In genomic region chr6:74357329-74357728, GRCh38 we compare ENCODE assay signal across 21 cellular contexts.
DNase-seq lines count a peak whose midpoint lies in the region; ATAC-seq, FAIRE-seq and TF ChIP-seq lines count a peak whose summit lies in the region.
"Had no signal": no experiment of that assay in that cellular context is flagged by ENCODE, and none has a peak within 500 bp of the region (broad histone marks: within the 10 kb centered on the region; RNA-seq: fewer than 3 reads in every experiment).

No MANE protein-coding gene starts in this region.

- no peak overlapping the region for H3K9ac ChIP-seq in astrocyte (ENCODE audit: low read length)

- DNase-seq in Right ventricle myocardium inferior (ENCODE audit: missing footprints) = no peak
- no peak for DNase-seq in right cardiac atrium
- DNase-seq in astrocyte (ENCODE audit: low read depth) = peak; percentile 52
- peak; percentile 17 for DNase-seq in hepatic stellate cell (ENCODE audit: low spot score)
- DNase-seq in stimulated activated naive CD8-positive, alpha-beta T cell treated with anti-CD3 and anti-CD28 coated beads, Interleukin-15, Interleukin-2, amounts not matched to agents 100 U/mL and 50 U/mL, for 24 hours = no peak
- DNase-seq in activated CD4-positive, alpha-beta T cell treated with anti-CD3 and anti-CD28 coated beads for 4 hours = no peak
- DNase-seq in NCI-H2081 (lab: John Stamatoyannopoulos, UW) = no peak
- DNase-seq in NCI-H1417 treated with DMSO at 0.1 percent for 48 hours (lab: John Stamatoyannopoulos, UW) = no peak
- DNase-seq: 8988T; activated T-cell treated with anti-CD3 and anti-CD28 coated beads, Interleukin-2, amount 50 U/mL, for 48 hours; naive B cell; NCI-H1930; NCI-H446; pancreas; sigmoid colon; WERI-Rb-1 had no signal

- peak; percentile 13 for FAIRE-seq in astrocyte (lab: Jason Lieb, UNC)
- FAIRE-seq: bronchial epithelial cell, islet of Langerhans had no signal

- no peaks in the 10 kb centered on the region for H4K20me1 ChIP-seq in astrocyte (ENCODE audit: insufficient read depth, low read length)

- no peak for TF ChIP-seq CTCF in astrocyte (IDR thresholded peaks at IDR 0.05; ENCODE audit: insufficient read depth, low read depth, low read length)

- H3K4me2 ChIP-seq in astrocyte (ENCODE audit: low read length) = peak overlapping the region; percentile 15

- peaks cover 19% of the 10 kb centered on the region for H3K4me1 Mint-ChIP-seq in astrocyte (ENCODE audit: low read depth, unreplicated experiment)
- H3K4me1 Mint-ChIP-seq: naive B cell had no signal

- H3K27ac ChIP-seq in right cardiac atrium (ENCODE audit: low read length) (no peak overlapping the region), astrocyte (ENCODE audit: low read depth, low read length) (no peak overlapping the region)
- H3K27ac ChIP-seq: C4-2B, pancreas, sigmoid colon, WERI-Rb-1 had no signal

- no peak overlapping the region for H3K27ac Mint-ChIP-seq in astrocyte (ENCODE audit: unreplicated experiment)
- H3K27ac Mint-ChIP-seq: activated naive CD8-positive, alpha-beta T cell; naive B cell had no signal

- intact Hi-C loops in Right ventricle myocardium inferior (cut with DNase I) (no loop called here), right cardiac atrium (cut with DNase I) (no loop called here)

- H3K36me3 Mint-ChIP-seq in astrocyte (ENCODE audit: low read depth, unreplicated experiment) = no peaks in the 10 kb centered on the region
- H3K36me3 Mint-ChIP-seq: activated naive CD8-positive, alpha-beta T cell; naive B cell had no signal

- H3K27me3 ChIP-seq in right cardiac atrium (ENCODE audit: control insufficient read depth, insufficient read depth) (no peaks in the 10 kb centered on the region), astrocyte (ENCODE audit: insufficient read depth, low read length) (no peaks in the 10 kb centered on the region)
- H3K27me3 ChIP-seq: pancreas, sigmoid colon had no signal

- ATAC-seq in Right ventricle myocardium inferior (peak; percentile 44), right cardiac atrium (no peak)
- ATAC-seq in stimulated activated naive CD8-positive, alpha-beta T cell treated with anti-CD3 and anti-CD28 coated beads, Interleukin-15, Interleukin-2, amounts not matched to agents 100 U/mL and 50 U/mL, for 24 hours = no peak

- no peaks in the 10 kb centered on the region for H3K27me3 Mint-ChIP-seq in astrocyte (ENCODE audit: low read depth, unreplicated experiment)
- H3K27me3 Mint-ChIP-seq: activated naive CD8-positive, alpha-beta T cell; naive B cell had no signal

- H2AFZ ChIP-seq in astrocyte (ENCODE audit: low read depth, low read length) = no peak overlapping the region

- H3K4me3 Mint-ChIP-seq in astrocyte (ENCODE audit: unreplicated experiment) = no peak overlapping the region
- H3K4me3 Mint-ChIP-seq: activated naive CD8-positive, alpha-beta T cell; naive B cell had no signal

- 58% methylated on average over 4 of the region's 4 CpGs for WGBS in right cardiac atrium

- no peaks in the 10 kb centered on the region for H3K9me3 Mint-ChIP-seq in astrocyte (ENCODE audit: unreplicated experiment)
- H3K9me3 Mint-ChIP-seq: naive B cell had no signal

- no peaks in the 10 kb centered on the region for H3K79me2 ChIP-seq in astrocyte (ENCODE audit: insufficient read depth, low read length)

- H3K9me3 ChIP-seq in right cardiac atrium (ENCODE audit: control insufficient read depth, low read length) (no peaks in the 10 kb centered on the region), astrocyte (ENCODE audit: insufficient read depth, low read depth, low read length) (no peaks in the 10 kb centered on the region)
- H3K9me3 ChIP-seq: pancreas, sigmoid colon had no signal

- H3K4me1 ChIP-seq in right cardiac atrium (ENCODE audit: control insufficient read depth, insufficient read depth, low read length) (no peaks in the 10 kb centered on the region), astrocyte (ENCODE audit: insufficient read depth, low read length) (no peaks in the 10 kb centered on the region)
- H3K4me1 ChIP-seq: pancreas, sigmoid colon had no signal

- H3K4me3 ChIP-seq in right cardiac atrium (ENCODE audit: low read length) = no peak overlapping the region
- no peak overlapping the region for H3K4me3 ChIP-seq in astrocyte (ENCODE audit: insufficient read depth, low read depth, low read length)
- H3K4me3 ChIP-seq: lung, pancreas, sigmoid colon had no signal

- no peaks in the 10 kb centered on the region for H3K36me3 ChIP-seq in astrocyte (ENCODE audit: insufficient read depth, low read length)
- H3K36me3 ChIP-seq: pancreas, sigmoid colon, WERI-Rb-1 had no signal

Comparison
In these comparisons a context has a peak if more than half of its experiments do, and no peak if none do; other contexts are left out.
1. DNase-seq: peak in astrocyte (single experiment) and hepatic stellate cell (single experiment); none in Right ventricle myocardium inferior (single experiment), right cardiac atrium (0 of 3), stimulated activated naive CD8-positive, alpha-beta T cell treated with anti-CD3 and anti-CD28 coated beads, Interleukin-15, Interleukin-2, amounts not matched to agents 100 U/mL and 50 U/mL, for 24 hours (single experiment), activated CD4-positive, alpha-beta T cell treated with anti-CD3 and anti-CD28 coated beads for 4 hours (0 of 2), NCI-H2081 (0 of 2) and NCI-H1417 treated with DMSO at 0.1 percent for 48 hours (single experiment).